ENCODE assay signal across 8 cellular contexts in genomic region chr10:89373916-89374711, GRCh38. TPM values are rescaled to one million over a fixed set of nuclear protein-coding genes. Genes with fewer than 3 reads are reported as not detected.
A peak's percentile ranks its signal among the peaks of the same experiment; 100 is the strongest.
DNase-seq lines count a peak whose midpoint lies in the region; ATAC-seq, FAIRE-seq and TF ChIP-seq lines count a peak whose summit lies in the region.

No MANE protein-coding gene starts in this region.

- H3K4me1 ChIP-seq in neural progenitor cell, result peaks cover 3% of the 10 kb centered on the region

- H4K20me1 ChIP-seq in neural progenitor cell (ENCODE audit: low read depth), result no peaks in the 10 kb centered on the region

- TF ChIP-seq CTCF in 22Rv1 (IDR thresholded peaks at IDR 0.05), result no peak
- no peak for TF ChIP-seq CTCF in neural progenitor cell (IDR thresholded peaks at IDR 0.05)

- H3K4me1 Mint-ChIP-seq in neural progenitor cell, result peaks cover 21% of the 10 kb centered on the region

- no peaks in the 10 kb centered on the region for H3K36me3 Mint-ChIP-seq in neural progenitor cell

- H3K27me3 Mint-ChIP-seq in neural progenitor cell (ENCODE audit: insufficient read depth, low read depth), result peaks cover 3% of the 10 kb centered on the region

- H3K79me2 ChIP-seq in neural progenitor cell (ENCODE audit: low read depth), result no peaks in the 10 kb centered on the region

- no peak for ATAC-seq in HG03025 (IDR thresholded peaks at IDR 0.05; ENCODE audit: low FRiP score, unreplicated experiment)

- no peak overlapping the region for H2AFZ ChIP-seq in neural progenitor cell (replicated peaks)

- H3K27me3 ChIP-seq in neural progenitor cell, result no peaks in the 10 kb centered on the region

- no peak overlapping the region for H3K27ac Mint-ChIP-seq in neural progenitor cell

- no peak overlapping the region for H3K4me3 ChIP-seq in neural progenitor cell

- no peak overlapping the region for H3K9ac ChIP-seq in neural progenitor cell

- DNase-seq in NCI-H2029 (lab: John Stamatoyannopoulos, UW) (peak; percentile 54), midbrain (lab: John Stamatoyannopoulos, UW) (peak; percentile 96), NCI-H146 treated with DMSO at 0.1 percent for 48 hours (lab: John Stamatoyannopoulos, UW; ENCODE audit: unreplicated experiment) (no peak), neural progenitor cell (ENCODE audit: low spot score) (no peak)
- DNase-seq in stimulated activated CD4-positive, alpha-beta T cell treated with anti-CD3 and anti-CD28 coated beads, Interleukin-4, amount 100 ng/mL, for 24 hours, result no peak

- H3F3A ChIP-seq in neural progenitor cell (ENCODE audit: low read depth), result no peaks in the 10 kb centered on the region

- H3K4me3 Mint-ChIP-seq in neural progenitor cell, result no peak overlapping the region

- peak; percentile 31 for FAIRE-seq in endometrium (lab: Jason Lieb, UNC)

- H3K36me3 ChIP-seq in neural progenitor cell, result no peaks in the 10 kb centered on the region

- H3K4me2 ChIP-seq in neural progenitor cell, result no peak overlapping the region

- no peaks in the 10 kb centered on the region for H3K9me3 ChIP-seq in neural progenitor cell (ENCODE audit: low read depth)

- H3K27ac ChIP-seq in 22Rv1 (peak overlapping the region; percentile 59), neural progenitor cell (no peak overlapping the region)

- no peaks in the 10 kb centered on the region for H3K9me3 Mint-ChIP-seq in neural progenitor cell

RNA-seq across cellular contexts. Expression of gene IFIT1B, which starts 3.7 kb away (rescaled TPM):
- total RNA-seq in neural progenitor cell (ENCODE audit: low replicate concordance), result not detected in 2 replicates

RNA-seq across cellular contexts. Expression of gene IFIT1, which starts 18.3 kb away (rescaled TPM):
- 12.4 and 13.2 TPM in 2 replicates for total RNA-seq in neural progenitor cell (ENCODE audit: low replicate concordance)

RNA-seq across cellular contexts. Expression of gene IFIT5, which starts 40.3 kb away (rescaled TPM):
- total RNA-seq in neural progenitor cell (ENCODE audit: low replicate concordance), result 5.6 and 7.0 TPM in 2 replicates

RNA-seq across cellular contexts. Expression of gene IFIT3, which starts 46.3 kb away (rescaled TPM):
- 0.06 TPM in 1 of 2 replicates, not detected in the other for total RNA-seq in neural progenitor cell (ENCODE audit: low replicate concordance)

Comparison
In these comparisons a context has a peak if more than half of its experiments do, and no peak if none do; other contexts are left out.
1. DNase-seq: peak in NCI-H2029 (single experiment) and midbrain (single experiment); none in stimulated activated CD4-positive, alpha-beta T cell treated with anti-CD3 and anti-CD28 coated beads, Interleukin-4, amount 100 ng/mL, for 24 hours (single experiment), NCI-H146 treated with DMSO at 0.1 percent for 48 hours (single experiment) and neural progenitor cell (single experiment).